ENCODE assay signal across 28 cellular contexts in the genomic region with DNA sequence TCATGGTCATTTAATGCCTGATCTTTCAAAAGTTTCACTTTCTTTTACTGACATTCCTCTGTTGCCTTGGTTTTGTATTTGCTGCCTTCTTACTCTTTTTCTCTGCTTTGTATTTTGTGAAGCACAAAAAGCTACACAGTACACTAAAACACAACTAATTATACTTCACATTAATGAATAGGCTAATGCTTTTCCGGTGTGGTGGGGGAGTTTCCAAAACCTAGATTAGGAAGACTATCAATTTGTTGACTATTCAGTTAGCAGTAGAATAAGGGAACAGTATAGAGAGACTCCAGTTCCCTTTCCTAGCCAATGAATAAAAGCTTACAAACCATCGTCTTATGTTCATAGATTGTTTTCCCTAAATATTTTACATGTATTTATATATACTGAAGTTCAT.
"Had no signal": no experiment of that assay in that cellular context is flagged by ENCODE, and none has a peak within 500 bp of the region (broad histone marks: within the 10 kb centered on the region; RNA-seq: fewer than 3 reads in every experiment).

No MANE protein-coding gene starts in this region.

- H3K9me3 ChIP-seq: ascending aorta, heart left ventricle, right atrium auricular region, suprapubic skin, tibial artery had no signal

- H3K4me1 Mint-ChIP-seq: activated naive CD4-positive, alpha-beta T cell treated with anti-CD3 and anti-CD28 coated beads, Interleukin-2, amount 10 ng/mL, durations not matched to agents 7 days and 5 days; activated naive CD8-positive, alpha-beta T cell treated with anti-CD3 and anti-CD28 coated beads, Interleukin-2, amount 10 ng/mL, durations not matched to agents 7 days and 5 days; brain; naive thymus-derived CD4-positive, alpha-beta T cell; stimulated activated naive B cell treated with anti-CD40 and anti-IgM and Interleukin-4, amounts not matched to agents 10 μg/mL and 1 μg/mL and 100 μg/mL, for 72 hours had no signal

- H3K4me1 ChIP-seq: ascending aorta, heart left ventricle, right atrium auricular region, suprapubic skin, tibial artery had no signal

- ATAC-seq: activated CD4-positive, CD25-positive, alpha-beta regulatory T cell treated with anti-CD3 and anti-CD28 coated beads, Interleukin-2, amount 50 U/mL, for 24 hours; esophagus mucosa; heart left ventricle; naive thymus-derived CD4-positive, alpha-beta T cell; stimulated activated naive B cell treated with anti-CD40 and anti-IgM and Interleukin-4, amounts not matched to agents 10 μg/mL and 1 μg/mL and 100 μg/mL, for 72 hours had no signal

- H3K27ac Mint-ChIP-seq: activated naive CD4-positive, alpha-beta T cell treated with anti-CD3 and anti-CD28 coated beads, Interleukin-2, amount 10 ng/mL, durations not matched to agents 7 days and 5 days; activated naive CD8-positive, alpha-beta T cell treated with anti-CD3 and anti-CD28 coated beads, Interleukin-2, amount 10 ng/mL, durations not matched to agents 7 days and 5 days; brain; endodermal cell; naive thymus-derived CD4-positive, alpha-beta T cell; stimulated activated naive B cell treated with anti-CD40 and anti-IgM and Interleukin-4, amounts not matched to agents 10 μg/mL and 1 μg/mL and 100 μg/mL, for 72 hours had no signal

- H3K9me3 Mint-ChIP-seq: activated naive CD4-positive, alpha-beta T cell treated with anti-CD3 and anti-CD28 coated beads, Interleukin-2, amount 10 ng/mL, durations not matched to agents 7 days and 5 days; activated naive CD8-positive, alpha-beta T cell treated with anti-CD3 and anti-CD28 coated beads, Interleukin-2, amount 10 ng/mL, durations not matched to agents 7 days and 5 days; brain; endodermal cell; naive thymus-derived CD4-positive, alpha-beta T cell; stimulated activated naive B cell treated with anti-CD40 and anti-IgM and Interleukin-4, amounts not matched to agents 10 μg/mL and 1 μg/mL and 100 μg/mL, for 72 hours had no signal

- H3K4me2 ChIP-seq: smooth muscle cell had no signal

- H3K27ac ChIP-seq: ascending aorta, cardiac muscle cell, coronary artery, heart left ventricle, right atrium auricular region, suprapubic skin, tibial artery, WERI-Rb-1 had no signal

- H3K27me3 ChIP-seq: ascending aorta, cardiac muscle cell, heart left ventricle, right atrium auricular region, suprapubic skin, tibial artery had no signal

- H3K27me3 Mint-ChIP-seq: activated naive CD4-positive, alpha-beta T cell treated with anti-CD3 and anti-CD28 coated beads, Interleukin-2, amount 10 ng/mL, durations not matched to agents 7 days and 5 days; activated naive CD8-positive, alpha-beta T cell treated with anti-CD3 and anti-CD28 coated beads, Interleukin-2, amount 10 ng/mL, durations not matched to agents 7 days and 5 days; brain; naive thymus-derived CD4-positive, alpha-beta T cell; stimulated activated naive B cell treated with anti-CD40 and anti-IgM and Interleukin-4, amounts not matched to agents 10 μg/mL and 1 μg/mL and 100 μg/mL, for 72 hours had no signal

- H3K4me3 ChIP-seq: ascending aorta, cardiac muscle cell, coronary artery, heart left ventricle, right atrium auricular region, smooth muscle cell, suprapubic skin, tibial artery had no signal

- H3K4me3 Mint-ChIP-seq: activated naive CD4-positive, alpha-beta T cell treated with anti-CD3 and anti-CD28 coated beads, Interleukin-2, amount 10 ng/mL, durations not matched to agents 7 days and 5 days; activated naive CD8-positive, alpha-beta T cell treated with anti-CD3 and anti-CD28 coated beads, Interleukin-2, amount 10 ng/mL, durations not matched to agents 7 days and 5 days; brain; endodermal cell; naive thymus-derived CD4-positive, alpha-beta T cell; stimulated activated naive B cell treated with anti-CD40 and anti-IgM and Interleukin-4, amounts not matched to agents 10 μg/mL and 1 μg/mL and 100 μg/mL, for 72 hours had no signal

- H3K36me3 ChIP-seq: ascending aorta, cardiac muscle cell, heart left ventricle, right atrium auricular region, suprapubic skin, tibial artery, WERI-Rb-1 had no signal

- DNase-seq: activated CD4-positive, alpha-beta T cell treated with anti-CD3 and anti-CD28 coated beads for 48 hours; activated CD4-positive, alpha-beta T cell treated with anti-CD3 and anti-CD28 coated beads, Interleukin-2, amount 50 U/mL, for 48 hours; activated CD8-positive, alpha-beta memory T cell treated with anti-CD3 and anti-CD28 coated beads for 24 hours; activated effector memory CD4-positive, alpha-beta T cell treated with Interleukin-2 at 50 U/mL for 16 hours; activated naive CD4-positive, alpha-beta T cell treated with anti-CD3 and anti-CD28 coated beads, Interleukin-2, amount 10 ng/mL, durations not matched to agents 7 days and 5 days; activated naive CD8-positive, alpha-beta T cell treated with anti-CD3 and anti-CD28 coated beads, Interleukin-2, amount 10 ng/mL, durations not matched to agents 7 days and 5 days; cerebellar nuclear complex; endodermal cell; foreskin fibroblast; heart left ventricle; midbrain; naive thymus-derived CD4-positive, alpha-beta T cell; stimulated activated CD4-positive, alpha-beta T cell treated with anti-CD3 and anti-CD28 coated beads, Interleukin-1b, Interleukin-23, amount 100 ng/mL, for 48 hours; stimulated activated CD4-positive, alpha-beta T cell treated with anti-CD3 and anti-CD28 coated beads, Interleukin-4, amount 100 ng/mL, for 4 hours; stimulated activated CD8-positive, alpha-beta memory T cell treated with anti-CD3 and anti-CD28 coated beads, Interleukin-4, amount 100 ng/mL, for 48 hours; stimulated activated naive B cell treated with anti-CD40 and anti-IgM and Interleukin-4, amounts not matched to agents 10 μg/mL and 1 μg/mL and 100 μg/mL, for 72 hours; T-helper 9 cell; tibial artery; WERI-Rb-1 had no signal

- H3K36me3 Mint-ChIP-seq: activated naive CD4-positive, alpha-beta T cell treated with anti-CD3 and anti-CD28 coated beads, Interleukin-2, amount 10 ng/mL, durations not matched to agents 7 days and 5 days; activated naive CD8-positive, alpha-beta T cell treated with anti-CD3 and anti-CD28 coated beads, Interleukin-2, amount 10 ng/mL, durations not matched to agents 7 days and 5 days; brain; naive thymus-derived CD4-positive, alpha-beta T cell; stimulated activated naive B cell treated with anti-CD40 and anti-IgM and Interleukin-4, amounts not matched to agents 10 μg/mL and 1 μg/mL and 100 μg/mL, for 72 hours had no signal
